8 cellular contexts compared by ENCODE assay signal in genomic region chr15:34987182-34987488, GRCh38. TPM values are rescaled to one million over a fixed set of nuclear protein-coding genes. Genes with fewer than 3 reads are reported as not detected.
DNase-seq lines count a peak whose midpoint lies in the region; ATAC-seq and TF ChIP-seq lines count a peak whose summit lies in the region.

No MANE protein-coding gene starts in this region.

- H3K4me3 ChIP-seq in IMR-90 (ENCODE audit: insufficient read depth, low read depth, low read length) = peak overlapping the region; percentile 82
- peak overlapping the region; percentile 82 to 94 (median 89) for H3K4me3 ChIP-seq in mammary epithelial cell (replicated peaks in 1 of 3; ENCODE audit: insufficient read depth in 1 of 3, low read depth in 2 of 3, low read length in 3 of 3)
- H3K4me3 ChIP-seq in mucosa of stomach (ENCODE audit: low read length) = peak overlapping the region; percentile 97

- H3K9me3 ChIP-seq in IMR-90 (ENCODE audit: control insufficient read depth, insufficient read depth, low read length) (no peaks in the 10 kb centered on the region), mammary epithelial cell (replicated peaks; ENCODE audit: insufficient read depth, low read length) (no peaks in the 10 kb centered on the region), mucosa of stomach (ENCODE audit: control insufficient read depth, low read length) (no peaks in the 10 kb centered on the region)

- peaks cover 8% of the 10 kb centered on the region for H3K36me3 ChIP-seq in IMR-90 (ENCODE audit: control insufficient read depth, insufficient read depth, low read length)
- peaks cover 12% of the 10 kb centered on the region for H3K36me3 ChIP-seq in mammary epithelial cell (ENCODE audit: insufficient read depth, low read length)
- H3K36me3 ChIP-seq in mucosa of stomach (ENCODE audit: control insufficient read depth, insufficient read depth, low read length) = no peaks in the 10 kb centered on the region

- POLR2A ChIA-PET in IMR-90 (lab: Charles Lee; ENCODE audit: unreplicated experiment) = interaction anchor here (0.6 kb wide), 1 partner anchor 23 kb away, joined by 3 read pairs; no protein-coding TSS in a partner anchor
- POLR2A ChIA-PET in HEK293T (lab: Yijun Ruan, JAX) = interaction anchor here (0.8 to 3.4 kb wide), 3 partner anchors 13 to 17 kb away, joined by 3 to 75 read pairs (median 18); partner anchors contain the start of gene AQR

- H2AFZ ChIP-seq in IMR-90 (replicated peaks; ENCODE audit: low read length, poor library complexity) = no peak overlapping the region
- no peak overlapping the region for H2AFZ ChIP-seq in mammary epithelial cell (ENCODE audit: low read depth, low read length)

- CTCF ChIA-PET in IMR-90 (lab: Yijun Ruan, JAX) (no interaction called here), mammary epithelial cell (lab: Charles Lee; ENCODE audit: low non-redundant PET) (no interaction called here), HEK293T (lab: Yijun Ruan, JAX) (no interaction called here)

- H2BK120ac ChIP-seq in IMR-90 (ENCODE audit: low read depth, low read length) = no peak overlapping the region

- no peak overlapping the region for H3K18ac ChIP-seq in IMR-90 (ENCODE audit: low read depth, low read length)

- H4K20me1 ChIP-seq in IMR-90 (ENCODE audit: insufficient read depth, low read length) (peaks cover 9% of the 10 kb centered on the region; the same call in 1 of the 2 replicates), mammary epithelial cell (ENCODE audit: insufficient read depth, low read length) (no peaks in the 10 kb centered on the region)

- H3K9me1 ChIP-seq in IMR-90 (ENCODE audit: insufficient read depth, low read length) = 0 out of 2 replicates have a peak, but pooled peaks cover 2% of the 10 kb centered on the region

- H3K27me3 ChIP-seq in IMR-90 (ENCODE audit: control insufficient read depth, insufficient read depth, low read length) (no peaks in the 10 kb centered on the region), mammary epithelial cell (ENCODE audit: insufficient read depth, low read length) (no peaks in the 10 kb centered on the region), mucosa of stomach (ENCODE audit: control insufficient read depth, insufficient read depth, low read length) (no peaks in the 10 kb centered on the region)

- ATAC-seq in IMR-90 (ENCODE audit: low read depth) (no peak), HG02763 (IDR thresholded peaks at IDR 0.05; ENCODE audit: unreplicated experiment) (no peak)

- no peak overlapping the region for H2BK20ac ChIP-seq in IMR-90 (ENCODE audit: low read depth, low read length)

- in situ Hi-C loops in IMR-90 (cut with MboI; ENCODE audit: low sequenced_read_pairs) = no loop called here
- in situ Hi-C loops in mammary epithelial cell (cut with MboI; ENCODE audit: low sequenced_read_pairs in 2 of 2) = no loop called here
- in situ Hi-C loops in KBM-7 (cut with MboI; ENCODE audit: low pct_unique_long_range_greater_than_20kb, low sequenced_read_pairs) = no loop called here

- H2AK9ac ChIP-seq in IMR-90 (replicated peaks; ENCODE audit: low read depth, low read length, poor library complexity) = no peak overlapping the region

- no peak overlapping the region for H3K14ac ChIP-seq in IMR-90 (replicated peaks; ENCODE audit: low read depth, low read length)

- H2AK5ac ChIP-seq in IMR-90 (ENCODE audit: low read depth, low read length) = no peak overlapping the region

- H3K79me1 ChIP-seq in IMR-90 (ENCODE audit: low read depth in 1 of 2, low read length in 2 of 2) = peaks cover 5 to 26% of the 10 kb centered on the region in 2 experiments; a peak in 3 of 4 replicates

- H3K56ac ChIP-seq in IMR-90 (ENCODE audit: extremely low read depth, insufficient read depth, low read length) = no peak overlapping the region

- H2BK5ac ChIP-seq in IMR-90 (ENCODE audit: low read depth, low read length, poor library complexity, severe bottlenecking) = no peak overlapping the region

- DNase-seq in AG08396 (ENCODE audit: low spot score) = peak; percentile 9
- DNase-seq in IMR-90 = no peak
- peak; percentile 31 for DNase-seq in mammary epithelial cell
- DNase-seq in KBM-7 = no peak
- DNase-seq in HEK293T (ENCODE audit: extremely low spot score) = no peak
- no peak for DNase-seq in iPS-NIHi7 (ENCODE audit: extremely low spot score)

- no peak overlapping the region for H3K4ac ChIP-seq in IMR-90 (ENCODE audit: low read depth, low read length)

- H3K4me2 ChIP-seq in IMR-90 (ENCODE audit: low read depth, low read length) (peak overlapping the region; percentile 100), mammary epithelial cell (ENCODE audit: insufficient read depth, low read depth, low read length) (peak overlapping the region; percentile 97)

- peak overlapping the region; percentile 41; the same call in 1 of the 2 replicates for H3K23ac ChIP-seq in IMR-90 (ENCODE audit: low read depth, low read length)

- H3K79me2 ChIP-seq in mammary epithelial cell (ENCODE audit: insufficient read depth, low read length) = peaks cover 56% of the 10 kb centered on the region

- intact Hi-C loops in IMR-90 (cut with micrococcal nuclease) (loop anchor here (5.0 kb wide), 1 partner anchor 80 kb away; no protein-coding TSS in a partner anchor), mammary epithelial cell (cut with micrococcal nuclease) (no loop called here)

- no peak overlapping the region for H2BK15ac ChIP-seq in IMR-90 (ENCODE audit: low read depth, low read length)

- no CpG with 5 or more reads among the region's 4 CpGs for WGBS in IMR-90 (ENCODE audit: extremely low coverage in 2 of 2, insufficient read length in 1 of 2), 2 experiments
- WGBS in mammary epithelial cell (ENCODE audit: low coverage, missing lambda C conversion rate) = 2% methylated on average over 4 of the region's 4 CpGs

- no peak for TF ChIP-seq RAD21 in IMR-90 (IDR thresholded peaks at IDR 0.05; ENCODE audit: low read length)

- dilution Hi-C loops in IMR-90 (cut with HindIII; ENCODE audit: low sequenced_read_pairs, unreplicated experiment) = no loop called here
- dilution Hi-C loops in mammary epithelial cell (cut with HindIII; ENCODE audit: low sequenced_read_pairs) = no loop called here

- peak overlapping the region; percentile 67; the same call in 1 of the 2 replicates for H4K5ac ChIP-seq in IMR-90 (ENCODE audit: low read depth, low read length)

- peak overlapping the region in 1 of 2 experiments; percentile 21; a peak in 2 of 4 replicates for H4K8ac ChIP-seq in IMR-90 (ENCODE audit: low read depth in 2 of 2, low read length in 2 of 2)

- H4K91ac ChIP-seq in IMR-90 (ENCODE audit: insufficient read depth, low read depth, low read length) = no peak overlapping the region

- peak overlapping the region; percentile 93 for H3K9ac ChIP-seq in IMR-90 (ENCODE audit: low read depth, low read length)
- H3K9ac ChIP-seq in mammary epithelial cell (ENCODE audit: insufficient read depth, low read length) = peak overlapping the region; percentile 98
- peak overlapping the region; percentile 96 for H3K9ac ChIP-seq in mucosa of stomach (ENCODE audit: low read length)

- H3K27ac ChIP-seq in IMR-90 (ENCODE audit: insufficient read depth, low read length) (no peak overlapping the region), mammary epithelial cell (ENCODE audit: insufficient read depth, low read depth, low read length) (peak overlapping the region; percentile 97)

- H3K4me1 ChIP-seq in IMR-90 (ENCODE audit: control insufficient read depth, insufficient read depth, low read length) = peaks cover 5% of the 10 kb centered on the region
- H3K4me1 ChIP-seq in mammary epithelial cell (ENCODE audit: insufficient read depth, low read length) = peaks cover 26% of the 10 kb centered on the region
- H3K4me1 ChIP-seq in mucosa of stomach (ENCODE audit: control insufficient read depth, insufficient read depth, low read length) = no peaks in the 10 kb centered on the region

- BruUV-seq in IMR-90 (replicated peaks; lab: Mats Ljungman, UMichigan) (no TSS peak), mammary epithelial cell (replicated peaks; lab: Mats Ljungman, UMichigan) (no TSS peak)

- TF ChIP-seq POLR2A in IMR-90 (IDR thresholded peaks at IDR 0.05; ENCODE audit: low read depth, low read length) = no peak

- TF ChIP-seq CTCF in IMR-90 (conservative IDR thresholded peaks at IDR 0.05; ENCODE audit: low read depth, low read length) = no peak
- TF ChIP-seq CTCF in mammary epithelial cell (conservative IDR thresholded peaks at IDR 0.05 in 1 of 2, IDR thresholded peaks at IDR 0.05 in 1 of 2; ENCODE audit: extremely low read depth in 1 of 2, insufficient read depth in 1 of 2, low read depth in 1 of 2, low read length in 2 of 2) = no peak

TF ChIP-seq in IMR-90, 13 proteins besides CTCF, POLR2A, EP300 and RAD21:
- TF ChIP-seq MAFK (IDR thresholded peaks at IDR 0.05; ENCODE audit: low read depth, low read length) = no peak
- no peak for TF ChIP-seq BHLHE40 (IDR thresholded peaks at IDR 0.05; ENCODE audit: low read depth, low read length)
- TF ChIP-seq RFX5 (IDR thresholded peaks at IDR 0.05; ENCODE audit: low read depth, low read length) = no peak
- TF ChIP-seq FOS (IDR thresholded peaks at IDR 0.05; ENCODE audit: low read depth, low read length) = no peak

TF ChIP-seq in HEK293T, 16 proteins besides CTCF, POLR2A, EP300 and RAD21 (continues in another document):
- TF ChIP-seq FOXM1 (IDR thresholded peaks at IDR 0.05; ENCODE audit: borderline replicate concordance) = no peak
- TF ChIP-seq CTBP1 (IDR thresholded peaks at IDR 0.05; ENCODE audit: borderline replicate concordance) = no peak
- no peak for TF ChIP-seq LEF1 (IDR thresholded peaks at IDR 0.05; ENCODE audit: borderline replicate concordance)
- no peak for TF ChIP-seq BHLHE40 (IDR thresholded peaks at IDR 0.05; ENCODE audit: borderline replicate concordance)
- TF ChIP-seq L3MBTL2 (conservative IDR thresholded peaks at IDR 0.05) = no peak
- TF ChIP-seq SP1 (IDR thresholded peaks at IDR 0.05) = no peak

RNA-seq across cellular contexts. Expression of gene ZNF770, which starts 1.0 kb away (rescaled TPM):
- 26.5 and 38.9 TPM in 2 replicates for total RNA-seq in IMR-90 (2012; rRNA removed)
- polyA plus RNA-seq in IMR-90 (2012; rRNA removed) = 5.5 and 9.4 TPM in 2 replicates
- polyA plus RNA-seq in IMR-90 (2012; cell fraction: cytosol; rRNA removed) = 0.99 and 1.5 TPM in 2 replicates
- polyA plus RNA-seq in IMR-90 (2012; cell fraction: nucleus; rRNA removed; ENCODE audit: low replicate concordance) = 0.51 and 5.5 TPM in 2 replicates
- 10 to 100 TPM; 41.7 to 45.3 TPM for total RNA-seq in mammary epithelial cell
- 14.2 TPM for polyA plus RNA-seq in mammary epithelial cell
- polyA minus RNA-seq in mammary epithelial cell = 8.1 TPM

RNA-seq across cellular contexts. Expression of gene AQR, which starts 17.6 kb away (rescaled TPM):
- 29.6 and 33.6 TPM in 2 replicates for total RNA-seq in IMR-90 (2012; rRNA removed)
- 12.7 and 17.9 TPM in 2 replicates for polyA plus RNA-seq in IMR-90 (2012; rRNA removed)
- 1.3 and 2.2 TPM in 2 replicates for polyA plus RNA-seq in IMR-90 (2012; cell fraction: cytosol; rRNA removed)
- polyA plus RNA-seq in IMR-90 (2012; cell fraction: nucleus; rRNA removed; ENCODE audit: low replicate concordance) = 5.2 and 52.3 TPM in 2 replicates
- total RNA-seq in mammary epithelial cell = 10 to 100 TPM; 24.8 to 30.0 TPM
- polyA plus RNA-seq in mammary epithelial cell = 19.6 TPM
- polyA minus RNA-seq in mammary epithelial cell = 12.6 TPM

Comparison
In these comparisons a context has a peak if more than half of its experiments do, and no peak if none do; other contexts are left out.
1. DNase-seq: peak in AG08396 (single experiment) and mammary epithelial cell (single experiment); none in IMR-90 (single experiment), KBM-7 (single experiment), HEK293T (single experiment) and iPS-NIHi7 (single experiment).
2. Peak in every context shown above with its lines, with median percentiles within 50 percentile points of each other: H3K4me3 ChIP-seq and H3K9ac ChIP-seq.